In genomic region chr1:85230305-85230977, GRCh38 we compare ENCODE assay signal across 2 cellular contexts.
A peak's percentile ranks its signal among the peaks of the same experiment; 100 is the strongest.
TF ChIP-seq lines count a peak whose summit lies in the region.

No MANE protein-coding gene starts in this region.

TF ChIP-seq in WTC11, 78 proteins besides CTCF, POLR2A, EP300 and RAD21 (continued from another document):
- TF ChIP-seq ZNF138 (CRISPR knock-in tag; conservative IDR thresholded peaks at IDR 0.05) (no peak), EMX1 (CRISPR knock-in tag; IDR thresholded peaks at IDR 0.05) (no peak), ATF1 (CRISPR knock-in tag; IDR thresholded peaks at IDR 0.05) (no peak), ZBTB21 (CRISPR knock-in tag; IDR thresholded peaks at IDR 0.05; ENCODE audit: borderline replicate concordance) (no peak), RORB (CRISPR knock-in tag; IDR thresholded peaks at IDR 0.05) (no peak)
- TF ChIP-seq, protein P1, sequence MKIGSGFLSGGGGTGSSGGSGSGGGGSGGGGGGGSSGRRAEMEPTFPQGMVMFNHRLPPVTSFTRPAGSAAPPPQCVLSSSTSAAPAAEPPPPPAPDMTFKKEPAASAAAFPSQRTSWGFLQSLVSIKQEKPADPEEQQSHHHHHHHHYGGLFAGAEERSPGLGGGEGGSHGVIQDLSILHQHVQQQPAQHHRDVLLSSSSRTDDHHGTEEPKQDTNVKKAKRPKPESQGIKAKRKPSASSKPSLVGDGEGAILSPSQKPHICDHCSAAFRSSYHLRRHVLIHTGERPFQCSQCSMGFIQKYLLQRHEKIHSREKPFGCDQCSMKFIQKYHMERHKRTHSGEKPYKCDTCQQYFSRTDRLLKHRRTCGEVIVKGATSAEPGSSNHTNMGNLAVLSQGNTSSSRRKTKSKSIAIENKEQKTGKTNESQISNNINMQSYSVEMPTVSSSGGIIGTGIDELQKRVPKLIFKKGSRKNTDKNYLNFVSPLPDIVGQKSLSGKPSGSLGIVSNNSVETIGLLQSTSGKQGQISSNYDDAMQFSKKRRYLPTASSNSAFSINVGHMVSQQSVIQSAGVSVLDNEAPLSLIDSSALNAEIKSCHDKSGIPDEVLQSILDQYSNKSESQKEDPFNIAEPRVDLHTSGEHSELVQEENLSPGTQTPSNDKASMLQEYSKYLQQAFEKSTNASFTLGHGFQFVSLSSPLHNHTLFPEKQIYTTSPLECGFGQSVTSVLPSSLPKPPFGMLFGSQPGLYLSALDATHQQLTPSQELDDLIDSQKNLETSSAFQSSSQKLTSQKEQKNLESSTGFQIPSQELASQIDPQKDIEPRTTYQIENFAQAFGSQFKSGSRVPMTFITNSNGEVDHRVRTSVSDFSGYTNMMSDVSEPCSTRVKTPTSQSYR (CRISPR knock-in tag; IDR thresholded peaks at IDR 0.05) = no peak
- TF ChIP-seq, protein P2, sequence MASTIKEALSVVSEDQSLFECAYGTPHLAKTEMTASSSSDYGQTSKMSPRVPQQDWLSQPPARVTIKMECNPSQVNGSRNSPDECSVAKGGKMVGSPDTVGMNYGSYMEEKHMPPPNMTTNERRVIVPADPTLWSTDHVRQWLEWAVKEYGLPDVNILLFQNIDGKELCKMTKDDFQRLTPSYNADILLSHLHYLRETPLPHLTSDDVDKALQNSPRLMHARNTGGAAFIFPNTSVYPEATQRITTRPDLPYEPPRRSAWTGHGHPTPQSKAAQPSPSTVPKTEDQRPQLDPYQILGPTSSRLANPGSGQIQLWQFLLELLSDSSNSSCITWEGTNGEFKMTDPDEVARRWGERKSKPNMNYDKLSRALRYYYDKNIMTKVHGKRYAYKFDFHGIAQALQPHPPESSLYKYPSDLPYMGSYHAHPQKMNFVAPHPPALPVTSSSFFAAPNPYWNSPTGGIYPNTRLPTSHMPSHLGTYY (CRISPR knock-in tag; IDR thresholded peaks at IDR 0.05) = no peak
- TF ChIP-seq, protein P3, sequence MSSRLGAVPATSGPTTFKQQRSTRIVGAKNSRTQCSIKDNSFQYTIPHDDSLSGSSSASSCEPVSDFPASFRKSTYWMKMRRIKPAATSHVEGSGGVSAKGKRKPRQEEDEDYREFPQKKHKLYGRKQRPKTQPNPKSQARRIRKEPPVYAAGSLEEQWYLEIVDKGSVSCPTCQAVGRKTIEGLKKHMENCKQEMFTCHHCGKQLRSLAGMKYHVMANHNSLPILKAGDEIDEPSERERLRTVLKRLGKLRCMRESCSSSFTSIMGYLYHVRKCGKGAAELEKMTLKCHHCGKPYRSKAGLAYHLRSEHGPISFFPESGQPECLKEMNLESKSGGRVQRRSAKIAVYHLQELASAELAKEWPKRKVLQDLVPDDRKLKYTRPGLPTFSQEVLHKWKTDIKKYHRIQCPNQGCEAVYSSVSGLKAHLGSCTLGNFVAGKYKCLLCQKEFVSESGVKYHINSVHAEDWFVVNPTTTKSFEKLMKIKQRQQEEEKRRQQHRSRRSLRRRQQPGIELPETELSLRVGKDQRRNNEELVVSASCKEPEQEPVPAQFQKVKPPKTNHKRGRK (CRISPR knock-in tag; IDR thresholded peaks at IDR 0.05; ENCODE audit: borderline replicate concordance) = no peak
- TF ChIP-seq, protein P4, sequence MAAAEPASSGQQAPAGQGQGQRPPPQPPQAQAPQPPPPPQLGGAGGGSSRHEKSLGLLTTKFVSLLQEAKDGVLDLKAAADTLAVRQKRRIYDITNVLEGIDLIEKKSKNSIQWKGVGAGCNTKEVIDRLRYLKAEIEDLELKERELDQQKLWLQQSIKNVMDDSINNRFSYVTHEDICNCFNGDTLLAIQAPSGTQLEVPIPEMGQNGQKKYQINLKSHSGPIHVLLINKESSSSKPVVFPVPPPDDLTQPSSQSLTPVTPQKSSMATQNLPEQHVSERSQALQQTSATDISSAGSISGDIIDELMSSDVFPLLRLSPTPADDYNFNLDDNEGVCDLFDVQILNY (CRISPR knock-in tag; IDR thresholded peaks at IDR 0.05) = no peak
- TF ChIP-seq, protein P5, sequence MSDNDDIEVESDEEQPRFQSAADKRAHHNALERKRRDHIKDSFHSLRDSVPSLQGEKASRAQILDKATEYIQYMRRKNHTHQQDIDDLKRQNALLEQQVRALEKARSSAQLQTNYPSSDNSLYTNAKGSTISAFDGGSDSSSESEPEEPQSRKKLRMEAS (CRISPR knock-in tag; IDR thresholded peaks at IDR 0.05) = no peak
TF ChIP-seq in WTC11: peak in this region for 0.

TF ChIP-seq in HepG2, 621 proteins besides CTCF, POLR2A, EP300 and RAD21 (continued from another document):
- peak; percentile 50; the same call in 1 of the 2 replicates for TF ChIP-seq SMC3 (IDR thresholded peaks at IDR 0.05; ENCODE audit: low read length)
- peak; percentile 46 for TF ChIP-seq STAG1 (CRISPR knock-in tag; IDR thresholded peaks at IDR 0.05)
